In the genomic region with DNA sequence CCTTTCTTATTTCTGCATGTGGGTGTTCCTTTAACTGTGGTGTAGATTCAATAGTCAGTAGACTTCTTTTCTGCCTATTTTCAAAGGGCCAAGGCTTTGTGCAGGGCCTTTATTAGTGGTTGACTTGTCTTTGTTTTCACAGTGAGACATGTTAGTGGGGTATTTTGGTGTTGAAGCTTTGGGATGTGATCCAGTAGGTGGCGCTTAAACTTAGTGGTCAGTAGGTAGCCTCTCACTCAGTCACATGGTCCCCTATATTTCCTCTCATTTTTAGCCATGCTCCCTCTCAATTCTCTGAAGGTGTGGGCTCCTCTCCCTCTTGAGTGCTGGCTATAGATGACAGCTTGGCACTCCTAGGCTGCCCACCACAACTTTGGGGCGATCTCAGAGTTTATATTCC, we compare ENCODE assay signal across 10 cellular contexts. TPM values are rescaled to one million over a fixed set of nuclear protein-coding genes. Genes with fewer than 3 reads are reported as not detected.
DNase-seq lines count a peak whose midpoint lies in the region; ATAC-seq, FAIRE-seq and TF ChIP-seq lines count a peak whose summit lies in the region.
"Had no signal": no experiment of that assay in that cellular context is flagged by ENCODE, and none has a peak within 500 bp of the region (broad histone marks: within the 10 kb centered on the region; RNA-seq: fewer than 3 reads in every experiment).

No MANE protein-coding gene starts in this region.

- no peak for FAIRE-seq in H54 (lab: Jason Lieb, UNC)
- FAIRE-seq in GM19239 (lab: Jason Lieb, UNC), result no peak
- no peak for FAIRE-seq in pancreas (lab: Jason Lieb, UNC)
- FAIRE-seq: colon had no signal

- no peak overlapping the region for H2AFZ ChIP-seq in OCI-LY7 (ENCODE audit: low read length)
- H2AFZ ChIP-seq: parathyroid adenoma had no signal

- 68 to 70% methylated on average over 2 of the region's 2 CpGs for WGBS in pancreas, 2 donors

- H4K20me1 ChIP-seq in OCI-LY7 (ENCODE audit: insufficient read depth, low read length), result no peaks in the 10 kb centered on the region

- no peaks in the 10 kb centered on the region for H3K9me2 ChIP-seq in OCI-LY7 (ENCODE audit: insufficient read depth, low read length)

- H3K4me1 ChIP-seq in OCI-LY7 (ENCODE audit: insufficient read depth, low read length, poor library complexity, severe bottlenecking) (no peaks in the 10 kb centered on the region), pancreas (no peaks in the 10 kb centered on the region)
- H3K4me1 ChIP-seq: parathyroid adenoma had no signal

- H3K27ac ChIP-seq in OCI-LY7 (ENCODE audit: low read depth, low read length, poor library complexity, severe bottlenecking), result no peak overlapping the region
- H3K27ac ChIP-seq in pancreas, result no peak overlapping the region
- H3K27ac ChIP-seq: parathyroid adenoma had no signal

- CTCF ChIA-PET in OCI-LY7 (lab: Charles Lee; ENCODE audit: unreplicated experiment), result no interaction called here

- POLR2A ChIA-PET in OCI-LY7 (lab: Charles Lee), result interaction anchor here (0.6 to 1.3 kb wide), 2 partner anchors 11 to 154 kb away, joined by 3 to 4 read pairs; no protein-coding TSS in a partner anchor

- H3K36me3 ChIP-seq in OCI-LY7 (ENCODE audit: insufficient read depth, low read length), result no peaks in the 10 kb centered on the region
- H3K36me3 ChIP-seq in pancreas, result no peaks in the 10 kb centered on the region

- H3K9me3 ChIP-seq in OCI-LY7 (ENCODE audit: low read length) (no peaks in the 10 kb centered on the region), pancreas (no peaks in the 10 kb centered on the region)

- TF ChIP-seq CTCF in OCI-LY7 (conservative IDR thresholded peaks at IDR 0.05; ENCODE audit: low read length) (peak; percentile 73), pancreas (IDR thresholded peaks at IDR 0.05) (no peak)

- no peak for TF ChIP-seq POLR2A in H54 (IDR thresholded peaks at IDR 0.05; ENCODE audit: low read depth, low read length)

- H3K27me3 ChIP-seq in pancreas, result no peaks in the 10 kb centered on the region

- H3K4me2 ChIP-seq in OCI-LY7 (ENCODE audit: low read length), result no peak overlapping the region

- H3K79me2 ChIP-seq in OCI-LY7 (ENCODE audit: insufficient read depth, low read depth, low read length), result no peaks in the 10 kb centered on the region
- H3K79me2 ChIP-seq: parathyroid adenoma had no signal

- peak; percentile 22 for DNase-seq in COR-L47 (lab: John Stamatoyannopoulos, UW)
- DNase-seq in OCI-LY7 (ENCODE audit: low spot score), result peak; percentile 27
- DNase-seq in glomerular visceral epithelial cell (ENCODE audit: extremely low spot score), result peak; percentile 12
- no peak for DNase-seq in H54 (ENCODE audit: insufficient read length, low spot score)
- DNase-seq in GM19239 (ENCODE audit: insufficient read length, low spot score), result no peak
- no peak for DNase-seq in pancreas

- no TSS peak for BruUV-seq in OCI-LY7 (replicated peaks; lab: Mats Ljungman, UMichigan)

- intact Hi-C loops in OCI-LY7 (cut with micrococcal nuclease; ENCODE audit: unreplicated experiment), result no loop called here
- intact Hi-C loops in pancreas (cut with DNase I), result no loop called here

- H3K4me3 ChIP-seq in OCI-LY7 (ENCODE audit: low read depth, low read length, poor library complexity, severe bottlenecking), result no peak overlapping the region
- H3K4me3 ChIP-seq in pancreas, result no peak overlapping the region

- ATAC-seq in GM21526 (IDR thresholded peaks at IDR 0.05; ENCODE audit: low FRiP score, unreplicated experiment) (peak; percentile 70), pancreas (no peak), HG02981 (IDR thresholded peaks at IDR 0.05; ENCODE audit: unreplicated experiment) (no peak)

RNA-seq across cellular contexts. Expression of gene SLC10A7, which starts 23.4 kb away (rescaled TPM):
- 15.3 and 16.8 TPM in 2 replicates for total RNA-seq in OCI-LY7 (2014; rRNA removed; shearing (Covaris generic))
- total RNA-seq in OCI-LY7 (2022), result 18.9 and 22.4 TPM in 2 replicates
- 10 to 100 TPM in 1 of 6 donors, 1 to 10 TPM in 5; 5.5 to 11.1 (median 8.4) TPM for total RNA-seq in pancreas
- polyA plus RNA-seq in pancreas, result 1 to 10 TPM; 2.1 to 4.3 TPM

Comparison
In these comparisons a context has a peak if more than half of its experiments do, and no peak if none do; other contexts are left out.
1. DNase-seq: peak in COR-L47 (single experiment), OCI-LY7 (single experiment) and glomerular visceral epithelial cell (single experiment); none in H54 (single experiment), GM19239 (single experiment) and pancreas (0 of 6).